Comparison of ENCODE assay signal across 1 cellular context in genomic region chr9:93620041-93620506, GRCh38.
TF ChIP-seq lines count a peak whose summit lies in the region.

No MANE protein-coding gene starts in this region.

TF ChIP-seq in A549, 52 proteins besides CTCF, POLR2A, EP300 and RAD21 (continued from another document):
- no peak for TF ChIP-seq MAFK (IDR thresholded peaks at IDR 0.05; ENCODE audit: partially characterized antibody)
